In the genomic region with DNA sequence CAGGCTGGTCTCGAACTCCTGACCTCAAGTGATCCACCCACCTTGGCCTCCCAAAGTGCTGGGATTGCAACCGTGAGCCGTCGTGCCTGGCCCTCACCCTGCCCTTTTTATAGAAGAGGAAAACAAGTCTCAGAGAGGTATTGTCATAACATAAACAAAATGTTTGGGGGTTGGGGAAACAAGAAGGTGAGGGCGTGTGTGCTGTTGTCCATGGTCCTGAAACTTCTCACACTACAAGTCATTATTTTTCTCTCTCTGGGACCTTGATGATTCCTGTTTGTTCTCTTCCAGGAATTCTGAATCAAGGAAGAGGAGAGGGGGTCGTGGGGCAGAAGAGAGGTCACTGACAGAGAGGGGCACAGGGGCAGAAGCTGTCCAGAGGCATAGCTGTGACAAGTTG, we compare ENCODE assay signal across 20 cellular contexts.
DNase-seq lines count a peak whose midpoint lies in the region; ATAC-seq, FAIRE-seq and TF ChIP-seq lines count a peak whose summit lies in the region.
"Had no signal": no experiment of that assay in that cellular context is flagged by ENCODE, and none has a peak within 500 bp of the region (broad histone marks: within the 10 kb centered on the region; RNA-seq: fewer than 3 reads in every experiment).

No MANE protein-coding gene starts in this region.

- H3K9ac ChIP-seq in Karpas-422 (ENCODE audit: low read length) (no peak overlapping the region), GM12878 (ENCODE audit: control insufficient read depth, insufficient read depth, low read length) (no peak overlapping the region), liver (ENCODE audit: low read depth in 1 of 2, low read length in 2 of 2) (no peak overlapping the region)
- H3K9ac ChIP-seq: BLaER1 treated with 17β-estradiol and CSF1 and Interleukin-3, amounts not matched to agents 10 nM and 100 nM had no signal

- no peak for TF ChIP-seq EP300 in GM12878 (IDR thresholded peaks at IDR 0.05; ENCODE audit: borderline replicate concordance in 1 of 2, control insufficient read depth in 1 of 2, low read depth in 2 of 2, low read length in 2 of 2)

- H2AFZ ChIP-seq in Karpas-422 (ENCODE audit: low read length) (no peak overlapping the region), GM12878 (ENCODE audit: control insufficient read depth, low read depth, low read length) (no peak overlapping the region)

- H3K79me2 ChIP-seq in Karpas-422 (ENCODE audit: low read length) (no peaks in the 10 kb centered on the region), GM12878 (ENCODE audit: control insufficient read depth, insufficient read depth, low read length) (no peaks in the 10 kb centered on the region)

- no TSS peak for BruUV-seq in GM12878 (replicated peaks; lab: Mats Ljungman, UMichigan)

- WGBS in GM12878 (ENCODE audit: insufficient coverage, insufficient replicate concordance, low lambda C conversion rate, missing lambda C conversion rate) = 9% methylated on average over 6 of the region's 6 CpGs
- WGBS in liver = 28% methylated on average over 6 of the region's 6 CpGs

- RAD21 ChIA-PET in GM12878 (lab: Charles Lee; ENCODE audit: unreplicated experiment) = no interaction called here

- SMC1A ChIA-PET in GM12878 (lab: Charles Lee; ENCODE audit: uncharacterized antibody, unreplicated experiment) = no interaction called here

- CTCF ChIA-PET in GM12878 (lab: Yijun Ruan, JAX) = no interaction called here

- TF ChIP-seq RAD21 in GM12878 (IDR thresholded peaks at IDR 0.05; ENCODE audit: insufficient read depth, low read depth, low read length) = no peak
- TF ChIP-seq RAD21 in liver (IDR thresholded peaks at IDR 0.05) = no peak

- H3K4me3 ChIP-seq in Karpas-422 (ENCODE audit: low read length) (no peak overlapping the region), GM12878 (no peak overlapping the region), liver (ENCODE audit: low read depth in 1 of 3, low read length in 3 of 3) (no peak overlapping the region), uterus (no peak overlapping the region)
- H3K4me3 ChIP-seq: BLaER1 treated with 17β-estradiol and CSF1 and Interleukin-3, amounts not matched to agents 10 nM and 100 nM; heart right ventricle had no signal

- H3K27ac ChIP-seq in Karpas-422 (ENCODE audit: low read length) (no peak overlapping the region), GM12878 (ENCODE audit: control insufficient read depth, insufficient read depth) (no peak overlapping the region), liver (ENCODE audit: low read depth in 1 of 2, low read length in 2 of 2) (no peak overlapping the region), uterus (no peak overlapping the region)
- H3K27ac ChIP-seq: BLaER1 treated with 17β-estradiol and CSF1 and Interleukin-3, amounts not matched to agents 10 nM and 100 nM; heart right ventricle had no signal

- H3K4me2 ChIP-seq in Karpas-422 (ENCODE audit: low read depth, low read length, poor library complexity, severe bottlenecking) = no peak overlapping the region
- no peak overlapping the region for H3K4me2 ChIP-seq in GM12878 (ENCODE audit: control insufficient read depth, insufficient read depth)
- H3K4me2 ChIP-seq: BLaER1 treated with 17β-estradiol and CSF1 and Interleukin-3, amounts not matched to agents 10 nM and 100 nM had no signal

- H3K4me1 ChIP-seq in Karpas-422 (ENCODE audit: low read length) (no peaks in the 10 kb centered on the region), GM12878 (ENCODE audit: control insufficient read depth, insufficient read depth, low read length) (no peaks in the 10 kb centered on the region), liver (ENCODE audit: control insufficient read depth in 4 of 4, insufficient read depth in 4 of 4, low read length in 3 of 4) (no peaks in the 10 kb centered on the region), uterus (no peaks in the 10 kb centered on the region)
- H3K4me1 ChIP-seq: heart right ventricle had no signal

- TF ChIP-seq CTCF in GM12878 (IDR thresholded peaks at IDR 0.05 in 2 of 3, conservative IDR thresholded peaks at IDR 0.05 in 1 of 3; ENCODE audit: control insufficient read depth in 2 of 3, extremely low read depth in 1 of 3, insufficient read depth in 1 of 3, low read depth in 3 of 3, low read length in 3 of 3) (no peak), liver (IDR thresholded peaks at IDR 0.05; ENCODE audit: low read depth, low read length, missing input control) (no peak), uterus (IDR thresholded peaks at IDR 0.05) (no peak)

- H3K9me3 ChIP-seq in Karpas-422 (ENCODE audit: low read length) (no peaks in the 10 kb centered on the region), GM12878 (replicated peaks; ENCODE audit: control insufficient read depth, insufficient read depth, low read length) (no peaks in the 10 kb centered on the region), liver (ENCODE audit: control insufficient read depth in 4 of 4, low read length in 3 of 4) (no peaks in the 10 kb centered on the region), uterus (no peaks in the 10 kb centered on the region)
- H3K9me3 ChIP-seq: BLaER1 treated with 17β-estradiol and CSF1 and Interleukin-3, amounts not matched to agents 10 nM and 100 nM; heart right ventricle had no signal

- POLR2A ChIA-PET in GM12878 (lab: Charles Lee) = no interaction called here

- in situ Hi-C loops in GM12878 (cut with MboI) = no loop called here

- ATAC-seq in GM12878 (no peak), HG03196 (IDR thresholded peaks at IDR 0.05; ENCODE audit: unreplicated experiment) (no peak), GM19397 (IDR thresholded peaks at IDR 0.05; ENCODE audit: unreplicated experiment) (no peak)
- ATAC-seq: activated naive CD4-positive, alpha-beta T cell treated with anti-CD3 and anti-CD28 coated beads, Interleukin-2, amount 50 U/mL, for 72 hours; heart right ventricle; left lobe of liver; naive thymus-derived CD4-positive, alpha-beta T cell had no signal

- DNase-seq in ELR (ENCODE audit: low read depth) (peak; percentile 25), Karpas-422 (peak; percentile 53), GM12878 (ENCODE audit: low read depth, low spot score) (no peak), uterus (no peak), midbrain (lab: John Stamatoyannopoulos, UW) (no peak)
- DNase-seq: activated B cell treated with CpG ODN at 0.5 μM for 24 hours; activated CD8-positive, alpha-beta memory T cell treated with anti-CD3 and anti-CD28 coated beads, Interleukin-2, amount 50 U/mL, for 48 hours; heart right ventricle; naive thymus-derived CD4-positive, alpha-beta T cell; NCI-H1436 treated with DMSO at 0.1 percent for 48 hours; NCI-H345; stimulated activated CD4-positive, alpha-beta T cell treated with anti-CD3 and anti-CD28 coated beads, Interleukin-2, amount 100 ng/mL, for 24 hours; stimulated activated CD8-positive, alpha-beta memory T cell treated with anti-CD3 and anti-CD28 coated beads, Interleukin-4, amount 100 ng/mL, for 48 hours had no signal

- H3K27me3 ChIP-seq in Karpas-422 (ENCODE audit: low read length) (no peaks in the 10 kb centered on the region), GM12878 (replicated peaks in 1 of 2; ENCODE audit: control insufficient read depth in 2 of 2, insufficient read depth in 2 of 2, low read length in 1 of 2) (peaks cover 0 to 7% of the 10 kb centered on the region in 2 experiments; a peak in 2 of 4 replicates), liver (ENCODE audit: control insufficient read depth in 4 of 4, insufficient read depth in 4 of 4, low read length in 3 of 4) (peaks cover 0 to 18% (median 3%) of the 10 kb centered on the region in 4 donors), uterus (no peaks in the 10 kb centered on the region)
- H3K27me3 ChIP-seq: BLaER1 treated with 17β-estradiol and CSF1 and Interleukin-3, amounts not matched to agents 10 nM and 100 nM had no signal

- H3K9me2 ChIP-seq in Karpas-422 (replicated peaks; ENCODE audit: insufficient read depth, low read length) = no peaks in the 10 kb centered on the region

- FAIRE-seq in GM12878 (lab: Jason Lieb, UNC) = no peak
- FAIRE-seq: colon had no signal

- TF ChIP-seq POLR2A in GM12878 (IDR thresholded peaks at IDR 0.05; ENCODE audit: low read depth, low read length) (no peak), uterus (IDR thresholded peaks at IDR 0.05) (no peak)

- intact Hi-C loops in GM12878 (cut with micrococcal nuclease; ENCODE audit: unreplicated experiment) (no loop called here), uterus (cut with DNase I; ENCODE audit: low total_unique reads) (no loop called here)

- H3K36me3 ChIP-seq in Karpas-422 (ENCODE audit: insufficient read depth, low read length) (no peaks in the 10 kb centered on the region), GM12878 (ENCODE audit: control insufficient read depth in 2 of 2, insufficient read depth in 2 of 2, low read length in 1 of 2) (no peaks in the 10 kb centered on the region), liver (ENCODE audit: control insufficient read depth in 4 of 4, insufficient read depth in 3 of 4, low read depth in 1 of 4, low read length in 3 of 4) (no peaks in the 10 kb centered on the region), uterus (no peaks in the 10 kb centered on the region)
- H3K36me3 ChIP-seq: BLaER1 treated with 17β-estradiol and CSF1 and Interleukin-3, amounts not matched to agents 10 nM and 100 nM; heart right ventricle had no signal

- no peaks in the 10 kb centered on the region for H4K20me1 ChIP-seq in Karpas-422 (ENCODE audit: insufficient read depth, low read depth, low read length)
- H4K20me1 ChIP-seq in GM12878 (ENCODE audit: control insufficient read depth, insufficient read depth) = no peaks in the 10 kb centered on the region

TF ChIP-seq in liver, 16 proteins besides CTCF, POLR2A, EP300 and RAD21 (continues in another document):
- no peak for TF ChIP-seq HNF4G (IDR thresholded peaks at IDR 0.05)
- no peak for TF ChIP-seq GABPA (IDR thresholded peaks at IDR 0.05 in 1 of 2, conservative IDR thresholded peaks at IDR 0.05 in 1 of 2)
- no peak for TF ChIP-seq TAF1 (conservative IDR thresholded peaks at IDR 0.05)
- TF ChIP-seq, protein P1, sequence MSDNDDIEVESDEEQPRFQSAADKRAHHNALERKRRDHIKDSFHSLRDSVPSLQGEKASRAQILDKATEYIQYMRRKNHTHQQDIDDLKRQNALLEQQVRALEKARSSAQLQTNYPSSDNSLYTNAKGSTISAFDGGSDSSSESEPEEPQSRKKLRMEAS (IDR thresholded peaks at IDR 0.05) = no peak

Comparison
In these comparisons a context has a peak if more than half of its experiments do, and no peak if none do; other contexts are left out.
1. DNase-seq: peak in ELR (single experiment) and Karpas-422 (single experiment); none in GM12878 (single experiment), uterus (0 of 2) and midbrain (single experiment).